In genomic region chr20:64238851-64239387, GRCh38 we compare ENCODE assay signal across 21 cellular contexts. TPM values are rescaled to one million over a fixed set of nuclear protein-coding genes. Genes with fewer than 3 reads are reported as not detected.
DNase-seq lines count a peak whose midpoint lies in the region; FAIRE-seq and TF ChIP-seq lines count a peak whose summit lies in the region.
"Had no signal": no experiment of that assay in that cellular context is flagged by ENCODE, and none has a peak within 500 bp of the region (broad histone marks: within the 10 kb centered on the region; RNA-seq: fewer than 3 reads in every experiment).

No MANE protein-coding gene starts in this region.

- no peak overlapping the region for H3K14ac ChIP-seq in neuronal stem cell (ENCODE audit: low read length)

- H3K9me3 ChIP-seq in OCI-LY1 (ENCODE audit: low read length) (no peaks in the 10 kb centered on the region), neuronal stem cell (replicated peaks in 1 of 2; ENCODE audit: control insufficient read depth in 2 of 2, insufficient read depth in 1 of 2, low read depth in 1 of 2, low read length in 2 of 2) (peaks cover 6 to 15% of the 10 kb centered on the region in 2 donors)
- H3K9me3 ChIP-seq: MG63, spleen, thoracic aorta had no signal

- H3K23ac ChIP-seq in neuronal stem cell (ENCODE audit: low read depth, low read length, poor library complexity), result peak overlapping the region; percentile 8

- no peaks in the 10 kb centered on the region for H3K9me2 ChIP-seq in OCI-LY1 (ENCODE audit: low read depth, low read length)

- H3K4me1 ChIP-seq in OCI-LY1 (ENCODE audit: insufficient read depth, low read length, severe bottlenecking), result no peaks in the 10 kb centered on the region
- peaks cover 3 to 10% of the 10 kb centered on the region in 2 donors for H3K4me1 ChIP-seq in neuronal stem cell (ENCODE audit: control insufficient read depth in 2 of 2, insufficient read depth in 1 of 2, low read depth in 1 of 2, low read length in 2 of 2)

- no peak overlapping the region for H2AK5ac ChIP-seq in neuronal stem cell (ENCODE audit: low read depth, low read length)

- no peaks in the 10 kb centered on the region for H3K9me3 Mint-ChIP-seq in osteocyte (ENCODE audit: unreplicated experiment)
- H3K9me3 Mint-ChIP-seq: activated CD4-positive, alpha-beta T cell treated with anti-CD3 and anti-CD28 coated beads, Interleukin-2, amount 10 ng/mL, durations not matched to agents 24 days and 14 days; effector memory CD8-positive, alpha-beta T cell; naive thymus-derived CD4-positive, alpha-beta T cell had no signal

- H3K36me3 ChIP-seq in OCI-LY1 (ENCODE audit: insufficient read depth, low read length) (no peaks in the 10 kb centered on the region), neuronal stem cell (replicated peaks in 1 of 2; ENCODE audit: control insufficient read depth in 2 of 2, insufficient read depth in 2 of 2, low read length in 2 of 2) (peaks cover 0 to 2% of the 10 kb centered on the region in 2 donors)
- H3K36me3 ChIP-seq: MG63, spleen, thoracic aorta had no signal

- no peak overlapping the region for H2BK15ac ChIP-seq in neuronal stem cell (ENCODE audit: low read length)

- no peak overlapping the region for H2BK12ac ChIP-seq in neuronal stem cell (ENCODE audit: low read length)

- no peak overlapping the region for H3K27ac Mint-ChIP-seq in osteocyte (ENCODE audit: unreplicated experiment)
- H3K27ac Mint-ChIP-seq: activated CD4-positive, alpha-beta T cell treated with anti-CD3 and anti-CD28 coated beads, Interleukin-2, amount 10 ng/mL, durations not matched to agents 24 days and 14 days; activated naive CD4-positive, alpha-beta T cell treated with anti-CD3 and anti-CD28 coated beads, Interleukin-2, amount 10 ng/mL, durations not matched to agents 7 days and 5 days; effector memory CD8-positive, alpha-beta T cell; naive thymus-derived CD4-positive, alpha-beta T cell had no signal

- FAIRE-seq in GM18507 (lab: Jason Lieb, UNC), result peak; percentile 57

- H3K9ac ChIP-seq in OCI-LY1 (ENCODE audit: low read length) (no peak overlapping the region), neuronal stem cell (ENCODE audit: low read depth, low read length, poor library complexity) (no peak overlapping the region)

- H3K79me2 ChIP-seq in OCI-LY1 (ENCODE audit: insufficient read depth, low read length), result no peaks in the 10 kb centered on the region

- no peak overlapping the region for H4K91ac ChIP-seq in neuronal stem cell (ENCODE audit: low read depth, low read length, poor library complexity)

- no peaks in the 10 kb centered on the region for H4K20me1 ChIP-seq in OCI-LY1 (ENCODE audit: insufficient read depth, low read length)

- DNase-seq in GM10266 (ENCODE audit: extremely low spot score), result peak; percentile 88
- peak; percentile 52 for DNase-seq in GM18507 (ENCODE audit: extremely low spot score, insufficient read length, low read depth)
- no peak for DNase-seq in neuronal stem cell (ENCODE audit: low spot score)
- no peak for DNase-seq in DMS79 treated with DMSO at 0.1 percent for 48 hours (lab: John Stamatoyannopoulos, UW)
- no peak for DNase-seq in LoVo (ENCODE audit: low spot score)
- DNase-seq in osteocyte (ENCODE audit: extremely low spot score, unreplicated experiment), result no peak
- DNase-seq: activated CD4-positive, alpha-beta T cell treated with anti-CD3 and anti-CD28 coated beads, Interleukin-2, amount 10 ng/mL, durations not matched to agents 24 days and 14 days; activated naive CD4-positive, alpha-beta T cell treated with anti-CD3 and anti-CD28 coated beads, Interleukin-2, amount 10 ng/mL, durations not matched to agents 7 days and 5 days; activated T-cell treated with anti-CD3 and anti-CD28 coated beads for 4 hours; C1 segment of cervical spinal cord; effector memory CD8-positive, alpha-beta T cell; MG63; naive thymus-derived CD4-positive, alpha-beta T cell; NCI-H187 treated with DMSO at 0.1 percent for 48 hours; NCI-H446; NK-92 treated with Interleukin-12 subunit alpha and Interleukin-12 subunit beta, amount 100 ng/mL, for 24 hours; SW 1271 had no signal

- H3K27me3 Mint-ChIP-seq in osteocyte (ENCODE audit: unreplicated experiment), result peaks cover 26% of the 10 kb centered on the region
- H3K27me3 Mint-ChIP-seq: activated CD4-positive, alpha-beta T cell treated with anti-CD3 and anti-CD28 coated beads, Interleukin-2, amount 10 ng/mL, durations not matched to agents 24 days and 14 days had no signal

- H3K36me3 Mint-ChIP-seq in osteocyte (ENCODE audit: unreplicated experiment), result no peaks in the 10 kb centered on the region
- H3K36me3 Mint-ChIP-seq: activated naive CD4-positive, alpha-beta T cell treated with anti-CD3 and anti-CD28 coated beads, Interleukin-2, amount 10 ng/mL, durations not matched to agents 7 days and 5 days; naive thymus-derived CD4-positive, alpha-beta T cell had no signal

- no peak overlapping the region for H2BK120ac ChIP-seq in neuronal stem cell (ENCODE audit: low read depth, low read length)

- H3K4me3 ChIP-seq in OCI-LY1 (ENCODE audit: low read depth, low read length, poor library complexity, severe bottlenecking) (no peak overlapping the region), neuronal stem cell (ENCODE audit: low read length in 2 of 2) (no peak overlapping the region)
- H3K4me3 ChIP-seq: MG63, spleen, thoracic aorta had no signal

- no peaks in the 10 kb centered on the region for H3F3A ChIP-seq in OCI-LY1 (ENCODE audit: insufficient read depth, low read length)

- H2BK5ac ChIP-seq in neuronal stem cell (ENCODE audit: low read length), result no peak overlapping the region

- no peak overlapping the region for H4K8ac ChIP-seq in neuronal stem cell (ENCODE audit: low read depth, low read length)

- H3K4me3 Mint-ChIP-seq in osteocyte (ENCODE audit: unreplicated experiment), result no peak overlapping the region
- H3K4me3 Mint-ChIP-seq: activated CD4-positive, alpha-beta T cell treated with anti-CD3 and anti-CD28 coated beads, Interleukin-2, amount 10 ng/mL, durations not matched to agents 24 days and 14 days; activated naive CD4-positive, alpha-beta T cell treated with anti-CD3 and anti-CD28 coated beads, Interleukin-2, amount 10 ng/mL, durations not matched to agents 7 days and 5 days; effector memory CD8-positive, alpha-beta T cell; naive thymus-derived CD4-positive, alpha-beta T cell had no signal

- H2AFZ ChIP-seq in OCI-LY1 (ENCODE audit: low read length) (no peak overlapping the region), neuronal stem cell (ENCODE audit: low read length) (no peak overlapping the region)

- no peaks in the 10 kb centered on the region for H3K27me3 ChIP-seq in OCI-LY1 (ENCODE audit: insufficient read depth, low read length)
- H3K27me3 ChIP-seq in neuronal stem cell (ENCODE audit: control insufficient read depth in 3 of 3, insufficient read depth in 3 of 3, low read depth in 1 of 3, low read length in 3 of 3), result peaks cover 0 to 8% (median 0%) of the 10 kb centered on the region in 3 experiments
- H3K27me3 ChIP-seq: MG63 had no signal

- H3K4ac ChIP-seq in neuronal stem cell (ENCODE audit: low read length), result no peak overlapping the region

- no peaks in the 10 kb centered on the region for H3K4me1 Mint-ChIP-seq in osteocyte (ENCODE audit: unreplicated experiment)
- H3K4me1 Mint-ChIP-seq: activated CD4-positive, alpha-beta T cell treated with anti-CD3 and anti-CD28 coated beads, Interleukin-2, amount 10 ng/mL, durations not matched to agents 24 days and 14 days; activated naive CD4-positive, alpha-beta T cell treated with anti-CD3 and anti-CD28 coated beads, Interleukin-2, amount 10 ng/mL, durations not matched to agents 7 days and 5 days had no signal

- H3K4me2 ChIP-seq in OCI-LY1 (ENCODE audit: low read length) (no peak overlapping the region), neuronal stem cell (ENCODE audit: insufficient read depth, low read length, poor library complexity, severe bottlenecking) (no peak overlapping the region)

- TF ChIP-seq CTCF in GM10266 (IDR thresholded peaks at IDR 0.05; ENCODE audit: control insufficient read depth, insufficient read depth, low read depth, missing control alignments) (peak; percentile 19), OCI-LY1 (IDR thresholded peaks at IDR 0.05; ENCODE audit: low read length) (peak; percentile 24; the same call in 1 of the 2 replicates), osteocyte (IDR thresholded peaks at IDR 0.05) (no peak)

- H3K79me1 ChIP-seq in neuronal stem cell (ENCODE audit: low read depth, low read length), result no peaks in the 10 kb centered on the region

- H3K27ac ChIP-seq in OCI-LY1 (ENCODE audit: low read depth, low read length, poor library complexity, severe bottlenecking) (no peak overlapping the region), neuronal stem cell (replicated peaks; ENCODE audit: low read length) (no peak overlapping the region)
- H3K27ac ChIP-seq: RWPE1, spleen, thoracic aorta had no signal

- no peak overlapping the region for H3K18ac ChIP-seq in neuronal stem cell (ENCODE audit: low read length)

- WGBS in neuronal stem cell (ENCODE audit: extremely low coverage in 2 of 2, insufficient read length in 2 of 2, insufficient replicate concordance in 1 of 2), 2 donors, result no CpG with 5 or more reads among the region's 7 CpGs

RNA-seq across cellular contexts. Expression of gene PCMTD2, which starts 16.6 kb away (rescaled TPM):
- polyA plus RNA-seq in neuronal stem cell (2013, experiment 1 of 2), result 40.9 TPM
- polyA plus RNA-seq in neuronal stem cell (2013, experiment 2 of 2), result 42.6 TPM
- 94.6 and 96.7 TPM in 2 replicates for total RNA-seq in osteocyte

Comparison
In these comparisons a context has a peak if more than half of its experiments do, and no peak if none do; other contexts are left out.
1. DNase-seq: peak in GM10266 (single experiment) and GM18507 (single experiment); none in neuronal stem cell (single experiment), DMS79 treated with DMSO at 0.1 percent for 48 hours (single experiment), LoVo (single experiment) and osteocyte (single experiment).